Comparison of ENCODE assay signal across 8 cellular contexts in genomic region chr2:234135750-234136221, GRCh38.
A peak's percentile ranks its signal among the peaks of the same experiment; 100 is the strongest.
DNase-seq lines count a peak whose midpoint lies in the region; ATAC-seq and TF ChIP-seq lines count a peak whose summit lies in the region.

No MANE protein-coding gene starts in this region.

- peaks cover 19% of the 10 kb centered on the region for H3K4me1 Mint-ChIP-seq in activated T-helper 1 cell treated with anti-CD3 and anti-CD28 coated beads, Interleukin-12 subunit alpha, Interleukin-12 subunit beta, Interleukin-2, Interleukin-4 antibody, amounts not matched to agents 30 ng/mL and 10 ng/mL and 1 ng/mL, durations not matched to agents 14 hours and 24 hours and 36 hours (ENCODE audit: low read depth)

- no peak for TF ChIP-seq POLR2A in upper lobe of left lung (IDR thresholded peaks at IDR 0.05)

- peaks cover 3% of the 10 kb centered on the region for H3K36me3 Mint-ChIP-seq in activated T-helper 1 cell treated with anti-CD3 and anti-CD28 coated beads, Interleukin-12 subunit alpha, Interleukin-12 subunit beta, Interleukin-2, Interleukin-4 antibody, amounts not matched to agents 30 ng/mL and 10 ng/mL and 1 ng/mL, durations not matched to agents 14 hours and 24 hours and 36 hours (ENCODE audit: low read depth)

- no TSS peak for BruUV-seq in PC-9 (replicated peaks; lab: Mats Ljungman, UMichigan)

- no peaks in the 10 kb centered on the region for H3K9me2 ChIP-seq in PC-9 (ENCODE audit: insufficient read depth)

- H2AFZ ChIP-seq in PC-9: peak overlapping the region; percentile 10; the same call in 1 of the 2 replicates

- H3F3A ChIP-seq in PC-9 (ENCODE audit: insufficient read depth, low read depth): peaks cover 21% of the 10 kb centered on the region

- H3K9me3 ChIP-seq in PC-9 (ENCODE audit: insufficient read depth, low read depth): no peaks in the 10 kb centered on the region; the same call in 1 of the 2 replicates
- no peaks in the 10 kb centered on the region for H3K9me3 ChIP-seq in upper lobe of left lung

- no peaks in the 10 kb centered on the region; the same call in none of the 2 replicates for H3K27me3 ChIP-seq in GM06990 (replicated peaks; ENCODE audit: control insufficient read depth, insufficient read depth, low read length)
- H3K27me3 ChIP-seq in PC-9 (ENCODE audit: insufficient read depth, low read depth): no peaks in the 10 kb centered on the region
- H3K27me3 ChIP-seq in upper lobe of left lung: no peaks in the 10 kb centered on the region

- peaks cover 30% of the 10 kb centered on the region for H3K4me1 ChIP-seq in PC-9 (replicated peaks; ENCODE audit: insufficient read depth)
- peaks cover 2 to 14% (median 5%) of the 10 kb centered on the region in 4 donors for H3K4me1 ChIP-seq in upper lobe of left lung

- POLR2A ChIA-PET in PC-9 (lab: Charles Lee; ENCODE audit: unreplicated experiment): interaction anchor here (0.5 to 0.6 kb wide), 2 partner anchors 67 to 357 kb away, joined by 3 to 5 read pairs; no protein-coding TSS in a partner anchor

- peaks cover 10% of the 10 kb centered on the region for H3K27me3 Mint-ChIP-seq in activated T-helper 1 cell treated with anti-CD3 and anti-CD28 coated beads, Interleukin-12 subunit alpha, Interleukin-12 subunit beta, Interleukin-2, Interleukin-4 antibody, amounts not matched to agents 30 ng/mL and 10 ng/mL and 1 ng/mL, durations not matched to agents 14 hours and 24 hours and 36 hours (ENCODE audit: insufficient read depth)

- CTCF ChIA-PET in PC-9 (lab: Charles Lee): interaction anchor here (0.6 to 1.5 kb wide), 11 partner anchors 19 to 981 kb away, joined by 3 to 7 read pairs (median 4); no protein-coding TSS in a partner anchor

- TF ChIP-seq EP300 in Ishikawa (IDR thresholded peaks at IDR 0.05; ENCODE audit: borderline replicate concordance): 0 out of 2 replicates have a peak, but pooled peaks have one; percentile 21
- TF ChIP-seq EP300 in upper lobe of left lung (IDR thresholded peaks at IDR 0.05): no peak

- H3K36me3 ChIP-seq in GM06990 (ENCODE audit: control insufficient read depth, insufficient read depth, low read length) (no peaks in the 10 kb centered on the region), PC-9 (ENCODE audit: low read depth) (no peaks in the 10 kb centered on the region), upper lobe of left lung (no peaks in the 10 kb centered on the region)

- H3K27ac Mint-ChIP-seq in activated T-helper 1 cell treated with anti-CD3 and anti-CD28 coated beads, Interleukin-12 subunit alpha, Interleukin-12 subunit beta, Interleukin-2, Interleukin-4 antibody, amounts not matched to agents 30 ng/mL and 10 ng/mL and 1 ng/mL, durations not matched to agents 14 hours and 24 hours and 36 hours: no peak overlapping the region

- H3K79me2 ChIP-seq in PC-9 (ENCODE audit: low read depth): no peaks in the 10 kb centered on the region

- no peaks in the 10 kb centered on the region for H3K9me3 Mint-ChIP-seq in activated T-helper 1 cell treated with anti-CD3 and anti-CD28 coated beads, Interleukin-12 subunit alpha, Interleukin-12 subunit beta, Interleukin-2, Interleukin-4 antibody, amounts not matched to agents 30 ng/mL and 10 ng/mL and 1 ng/mL, durations not matched to agents 14 hours and 24 hours and 36 hours

- H3K27ac ChIP-seq in PC-9: peak overlapping the region; percentile 66
- H3K27ac ChIP-seq in upper lobe of left lung: no peak overlapping the region

- peak; percentile 98 for TF ChIP-seq RAD21 in Ishikawa (IDR thresholded peaks at IDR 0.05; ENCODE audit: low read depth)

- H3K4me3 Mint-ChIP-seq in activated T-helper 1 cell treated with anti-CD3 and anti-CD28 coated beads, Interleukin-12 subunit alpha, Interleukin-12 subunit beta, Interleukin-2, Interleukin-4 antibody, amounts not matched to agents 30 ng/mL and 10 ng/mL and 1 ng/mL, durations not matched to agents 14 hours and 24 hours and 36 hours: no peak overlapping the region

- no peaks in the 10 kb centered on the region for H4K20me1 ChIP-seq in PC-9 (ENCODE audit: insufficient read depth)

- intact Hi-C loops in PC-9 (cut with micrococcal nuclease; ENCODE audit: unreplicated experiment): loop anchor here (1.0 to 10.0 kb wide), 17 partner anchors 27 to 982 kb away; partner anchors contain the start of gene HJURP
- intact Hi-C loops in activated T-helper 1 cell treated with anti-CD3 and anti-CD28 coated beads, Interleukin-12 subunit alpha, Interleukin-12 subunit beta, Interleukin-2, Interleukin-4 antibody, amounts not matched to agents 30 ng/mL and 10 ng/mL and 1 ng/mL, durations not matched to agents 14 hours and 24 hours and 36 hours (cut with micrococcal nuclease): loop anchor here (1.0 to 5.0 kb wide), 7 partner anchors 143 to 410 kb away; no protein-coding TSS in a partner anchor

- H3K4me3 ChIP-seq in GM06990 (replicated peaks; ENCODE audit: low read depth, low read length) (no peak overlapping the region), PC-9 (no peak overlapping the region), upper lobe of left lung (no peak overlapping the region)

- 36 to 39% methylated on average over 5 to 13 of the region's 16 CpGs for WGBS in upper lobe of left lung, 2 donors

- ATAC-seq in upper lobe of left lung (ENCODE audit: low FRiP score in 2 of 2) (peak; percentile 64 to 83), GM21825 (IDR thresholded peaks at IDR 0.05; ENCODE audit: unreplicated experiment) (no peak)

- DNase-seq in GM06990 (ENCODE audit: extremely low read depth, insufficient read length) (peak; percentile 32), PC-9 (peak; percentile 91 to 93), fibroblast of the conjunctiva (ENCODE audit: low read depth) (peak; percentile 51), nucleus accumbens (lab: John Stamatoyannopoulos, UW) (peak in 33 of 56 donors; percentile 1 to 62 (median 17)), upper lobe of left lung (peak; percentile 51 to 60)
- peak; percentile 43 for DNase-seq in activated T-helper 1 cell treated with anti-CD3 and anti-CD28 coated beads, Interleukin-12 subunit alpha, Interleukin-12 subunit beta, Interleukin-2, Interleukin-4 antibody, amounts not matched to agents 30 ng/mL and 10 ng/mL and 1 ng/mL, durations not matched to agents 14 hours and 24 hours and 36 hours (ENCODE audit: low spot score)

- peak overlapping the region; percentile 40 for H3K4me2 ChIP-seq in PC-9

- TF ChIP-seq CTCF in GM06990 (IDR thresholded peaks at IDR 0.05; ENCODE audit: insufficient read depth, low read length, poor library complexity, severe bottlenecking): peak; percentile 71
- peak; percentile 90 for TF ChIP-seq CTCF in PC-9 (conservative IDR thresholded peaks at IDR 0.05)
- TF ChIP-seq CTCF in upper lobe of left lung (IDR thresholded peaks at IDR 0.05): peak; percentile 42 to 80 (median 70)

TF ChIP-seq in Ishikawa, 13 proteins besides CTCF, POLR2A, EP300 and RAD21:
- TF ChIP-seq REST (IDR thresholded peaks at IDR 0.05; ENCODE audit: low read depth): no peak
- TF ChIP-seq TCF12 (IDR thresholded peaks at IDR 0.05; ENCODE audit: low read depth): peak; percentile 49; the same call in 1 of the 2 replicates
- TF ChIP-seq, protein P1, sequence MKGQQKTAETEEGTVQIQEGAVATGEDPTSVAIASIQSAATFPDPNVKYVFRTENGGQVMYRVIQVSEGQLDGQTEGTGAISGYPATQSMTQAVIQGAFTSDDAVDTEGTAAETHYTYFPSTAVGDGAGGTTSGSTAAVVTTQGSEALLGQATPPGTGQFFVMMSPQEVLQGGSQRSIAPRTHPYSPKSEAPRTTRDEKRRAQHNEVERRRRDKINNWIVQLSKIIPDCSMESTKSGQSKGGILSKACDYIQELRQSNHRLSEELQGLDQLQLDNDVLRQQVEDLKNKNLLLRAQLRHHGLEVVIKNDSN (IDR thresholded peaks at IDR 0.05): no peak
- peak; percentile 30; the same call in 1 of the 2 replicates for TF ChIP-seq MAX (IDR thresholded peaks at IDR 0.05)

Comparison
In these comparisons a context has a peak if more than half of its experiments do, and no peak if none do; other contexts are left out.
1. DNase-seq: peak in every context shown above with its lines; median percentile 92 in PC-9; 56 in upper lobe of left lung; 51 in fibroblast of the conjunctiva; 43 in activated T-helper 1 cell treated with anti-CD3 and anti-CD28 coated beads, Interleukin-12 subunit alpha, Interleukin-12 subunit beta, Interleukin-2, Interleukin-4 antibody, amounts not matched to agents 30 ng/mL and 10 ng/mL and 1 ng/mL, durations not matched to agents 14 hours and 24 hours and 36 hours; 32 in GM06990; 17 in nucleus accumbens.